ENCODE assay signal across 31 cellular contexts in genomic region chr17:67323445-67323844, GRCh38.
"Had no signal": no experiment of that assay in that cellular context is flagged by ENCODE, and none has a peak within 500 bp of the region (broad histone marks: within the 10 kb centered on the region; RNA-seq: fewer than 3 reads in every experiment).

No MANE protein-coding gene starts in this region.

- ATAC-seq: activated CD4-positive, CD25-positive, alpha-beta regulatory T cell treated with anti-CD3 and anti-CD28 coated beads, Interleukin-2, amount 50 U/mL, for 24 hours; activated CD8-positive, alpha-beta T cell treated with anti-CD3 and anti-CD28 coated beads for 36 hours; activated T-cell treated with anti-CD3 and anti-CD28 coated beads, Interleukin-2, amount 50 U/mL, for 4 hours; activated T-helper 17 cell treated with anti-CD3 and anti-CD28 coated beads, Interleukin-2, amount 50 U/mL, for 72 hours; esophagus mucosa; T-helper 17 cell had no signal

- FAIRE-seq: astrocyte, bronchial epithelial cell, colon, frontal cortex had no signal

- H3K27me3 ChIP-seq: brain microvascular endothelial cell had no signal

- H3K27ac ChIP-seq: brain microvascular endothelial cell, WERI-Rb-1 had no signal

- DNase-seq: activated B cell treated with CpG ODN at 0.5 μM for 24 hours; activated CD4-positive, alpha-beta T cell treated with anti-CD3 and anti-CD28 coated beads for 48 hours; activated CD4-positive, alpha-beta T cell treated with anti-CD3 and anti-CD28 coated beads, Interleukin-2, amount 50 U/mL, for 1 hour; activated CD4-positive, alpha-beta T cell treated with anti-CD3 and anti-CD28 coated beads, Interleukin-2, amount 50 U/mL, for 48 hours; activated CD8-positive, alpha-beta memory T cell treated with anti-CD3 and anti-CD28 coated beads for 24 hours; activated CD8-positive, alpha-beta T cell treated with anti-CD3 and anti-CD28 coated beads for 36 hours; activated effector memory CD4-positive, alpha-beta T cell treated with Interleukin-2 at 50 U/mL for 16 hours; activated gamma-delta T cell treated with Interleukin-2 at 50 U/mL for 16 hours; activated naive CD4-positive, alpha-beta T cell treated with anti-CD3 and anti-CD28 coated beads, Interleukin-2, amount 50 U/mL, for 16 hours; activated naive CD4-positive, alpha-beta T cell treated with Interleukin-2 at 50 U/mL for 16 hours; activated T-cell treated with anti-CD3 and anti-CD28 coated beads, Interleukin-2, amount 50 U/mL, for 4 hours; amniotic stem cell; anterior cingulate cortex; brain microvascular endothelial cell; caudate nucleus; cortex of kidney; dermis blood vessel endothelial cell; effector CD8-positive, alpha-beta T cell; foreskin fibroblast; head of caudate nucleus; T-helper 1 cell; T-helper 17 cell; T1000; WERI-Rb-1 had no signal

- H3K36me3 ChIP-seq: brain microvascular endothelial cell, WERI-Rb-1 had no signal
